Comparison of ENCODE assay signal across 9 cellular contexts in the genomic region with DNA sequence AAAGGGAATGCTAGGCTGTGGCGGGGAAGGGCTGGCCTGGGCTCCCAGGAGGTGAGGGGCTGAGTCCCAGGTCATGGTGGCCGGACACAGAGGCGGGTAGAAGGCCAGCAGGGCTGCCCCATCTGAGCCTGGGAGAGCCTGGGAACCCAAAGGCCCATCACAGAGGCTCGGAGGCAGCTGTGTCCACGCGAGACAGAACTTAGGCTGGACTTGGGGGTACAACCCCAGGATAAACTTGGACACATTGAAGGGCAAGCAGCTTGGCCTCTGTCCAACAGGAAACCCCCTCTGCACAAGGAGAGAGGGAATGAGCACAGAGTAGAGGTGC.
A peak's percentile ranks its signal among the peaks of the same experiment; 100 is the strongest.
DNase-seq lines count a peak whose midpoint lies in the region; ATAC-seq, FAIRE-seq and TF ChIP-seq lines count a peak whose summit lies in the region.
"Had no signal": no experiment of that assay in that cellular context is flagged by ENCODE, and none has a peak within 500 bp of the region (broad histone marks: within the 10 kb centered on the region; RNA-seq: fewer than 3 reads in every experiment).

No MANE protein-coding gene starts in this region.

- TF ChIP-seq RAD21 in HCT116 (IDR thresholded peaks at IDR 0.05; ENCODE audit: low read depth): no peak

- peak overlapping the region; percentile 48 for H3K4me3 Mint-ChIP-seq in activated CD4-positive, alpha-beta memory T cell treated with anti-CD3 and anti-CD28 coated beads, Interleukin-2, amount 10 ng/mL, durations not matched to agents 7 days and 5 days

- DNase-seq in HCT116 (ENCODE audit: low read depth, low spot score): no peak
- no peak for DNase-seq in activated CD4-positive, alpha-beta memory T cell treated with anti-CD3 and anti-CD28 coated beads, Interleukin-2, amount 10 ng/mL, durations not matched to agents 7 days and 5 days
- no peak for DNase-seq in keratinocyte (ENCODE audit: low read depth, low spot score)
- peak; percentile 87 for DNase-seq in spleen
- DNase-seq in NOMO-1 treated with dmso at 0.1 percent for 144 hours (lab: John Stamatoyannopoulos, UW; ENCODE audit: unreplicated experiment): no peak
- no peak for DNase-seq in dedifferentiated amniotic fluid mesenchymal stem cell (ENCODE audit: extremely low spot score)
- DNase-seq in dermis blood vessel endothelial cell: no peak
- DNase-seq: SHP77 had no signal

- H3K4me1 ChIP-seq in HCT116 (ENCODE audit: control insufficient read depth in 1 of 2, insufficient read depth in 2 of 2, low read length in 2 of 2) (peaks cover 20 to 23% of the 10 kb centered on the region in 2 experiments), keratinocyte (ENCODE audit: control insufficient read depth, extremely low read depth, insufficient read depth, low read length) (peaks cover 42% of the 10 kb centered on the region), spleen (peaks cover 73 to 100% (median 90%) of the 10 kb centered on the region in 6 donors)

- RAD21 ChIA-PET in HCT116 (lab: Charles Lee; ENCODE audit: low non-redundant PET in 1 of 2, low total read pairs in 2 of 2, uncharacterized antibody in 2 of 2, unreplicated experiment in 2 of 2): interaction anchor here (0.7 to 1.4 kb wide), 3 partner anchors 97 to 156 kb away, joined by 3 to 5 read pairs (median 3); no protein-coding TSS in a partner anchor

- peaks cover 87% of the 10 kb centered on the region for H3K4me1 Mint-ChIP-seq in activated CD4-positive, alpha-beta memory T cell treated with anti-CD3 and anti-CD28 coated beads, Interleukin-2, amount 10 ng/mL, durations not matched to agents 7 days and 5 days

- CTCF ChIA-PET in HCT116 (lab: Charles Lee): interaction anchor here (1.0 to 3.6 kb wide), 4 partner anchors 91 to 353 kb away, joined by 3 to 35 read pairs (median 5); partner anchors contain the start of gene ZFP36L2
- CTCF ChIA-PET in activated CD4-positive, alpha-beta memory T cell treated with anti-CD3 and anti-CD28 coated beads, Interleukin-2, amount 10 ng/mL, durations not matched to agents 7 days and 5 days (lab: Charles Lee): interaction anchor here (1.0 to 12.1 kb wide), 8 partner anchors 10 to 354 kb away, joined by 4 to 316 read pairs (median 22); partner anchors contain the start of gene ZFP36L2

- WGBS in spleen, 5 donors: 83 to 94% (median 94%) methylated on average over 6 of the region's 6 CpGs

- no peak for TF ChIP-seq CTCF in HCT116 (IDR thresholded peaks at IDR 0.05 in 2 of 3, conservative IDR thresholded peaks at IDR 0.05 in 1 of 3; ENCODE audit: borderline replicate concordance in 1 of 3, insufficient read depth in 1 of 3, low read depth in 2 of 3, low read length in 2 of 3)
- no peak for TF ChIP-seq CTCF in keratinocyte (optimal IDR thresholded peaks at IDR 0.05 in 1 of 3, IDR thresholded peaks at IDR 0.05 in 1 of 3, conservative IDR thresholded peaks at IDR 0.05 in 1 of 3; ENCODE audit: extremely low read depth in 1 of 3, insufficient read depth in 2 of 3, low read length in 3 of 3)
- TF ChIP-seq CTCF in spleen (IDR thresholded peaks at IDR 0.05 in 8 of 11, conservative IDR thresholded peaks at IDR 0.05 in 3 of 11): no peak

- no peaks in the 10 kb centered on the region for H3K9me3 Mint-ChIP-seq in activated CD4-positive, alpha-beta memory T cell treated with anti-CD3 and anti-CD28 coated beads, Interleukin-2, amount 10 ng/mL, durations not matched to agents 7 days and 5 days

- H2AFZ ChIP-seq in HCT116 (ENCODE audit: low read depth, low read length, poor library complexity, severe bottlenecking) (no peak overlapping the region), keratinocyte (ENCODE audit: control insufficient read depth, low read length) (no peak overlapping the region)

- no TSS peak for BruUV-seq in HCT116 (replicated peaks; lab: Mats Ljungman, UMichigan)

- peak overlapping the region in 1 of 2 experiments; percentile 41; a peak in 1 of 4 replicates for H3K4me3 ChIP-seq in HCT116 (replicated peaks in 1 of 2; ENCODE audit: low read depth in 1 of 2, low read length in 2 of 2)
- peak overlapping the region in 2 of 3 experiments; percentile 22 to 45 for H3K4me3 ChIP-seq in keratinocyte (ENCODE audit: control insufficient read depth in 2 of 3, extremely low read depth in 1 of 3, insufficient read depth in 2 of 3, low read depth in 1 of 3, low read length in 3 of 3)
- peak overlapping the region in 3 of 8 donors; percentile 2 to 49 (median 8) for H3K4me3 ChIP-seq in spleen

- no peaks in the 10 kb centered on the region for H4K20me1 ChIP-seq in HCT116 (ENCODE audit: insufficient read depth)
- no peaks in the 10 kb centered on the region for H4K20me1 ChIP-seq in keratinocyte (ENCODE audit: control insufficient read depth, extremely low read depth, insufficient read depth, low read length)

- ATAC-seq in HCT116 (no peak), GM19324 (IDR thresholded peaks at IDR 0.05; ENCODE audit: low FRiP score, unreplicated experiment) (no peak)

- TF ChIP-seq POLR2A in HCT116 (IDR thresholded peaks at IDR 0.05; ENCODE audit: borderline replicate concordance, extremely low read depth, insufficient read depth, insufficient read length) (no peak), spleen (IDR thresholded peaks at IDR 0.05) (no peak)

- peaks cover 3% of the 10 kb centered on the region for H3K27me3 Mint-ChIP-seq in activated CD4-positive, alpha-beta memory T cell treated with anti-CD3 and anti-CD28 coated beads, Interleukin-2, amount 10 ng/mL, durations not matched to agents 7 days and 5 days

- H3K9ac ChIP-seq in HCT116 (ENCODE audit: low read length) (no peak overlapping the region), keratinocyte (ENCODE audit: control insufficient read depth, extremely low read depth, insufficient read depth, low read length) (peak overlapping the region; percentile 91)

- intact Hi-C loops in HCT116 (cut with micrococcal nuclease) (loop anchor here (5.0 kb wide), 3 partner anchors 153 to 412 kb away; no protein-coding TSS in a partner anchor), spleen (cut with DNase I; ENCODE audit: low total_unique reads) (loop anchor here (5.0 kb wide), 1 partner anchor 92 kb away; no protein-coding TSS in a partner anchor)

- dilution Hi-C loops in keratinocyte (cut with MboI; ENCODE audit: extremely low pct_ligation_motif_present, low sequenced_read_pairs): no loop called here

- H3K27me3 ChIP-seq in HCT116 (ENCODE audit: insufficient read depth, low read length) (no peaks in the 10 kb centered on the region), keratinocyte (ENCODE audit: control insufficient read depth, extremely low read depth, insufficient read depth, low read length) (no peaks in the 10 kb centered on the region), spleen (replicated peaks in 1 of 7) (no peaks in the 10 kb centered on the region)

- peaks cover 11% of the 10 kb centered on the region for H3K36me3 Mint-ChIP-seq in activated CD4-positive, alpha-beta memory T cell treated with anti-CD3 and anti-CD28 coated beads, Interleukin-2, amount 10 ng/mL, durations not matched to agents 7 days and 5 days (ENCODE audit: low read depth)

- peak overlapping the region; percentile 99 for H3K27ac Mint-ChIP-seq in activated CD4-positive, alpha-beta memory T cell treated with anti-CD3 and anti-CD28 coated beads, Interleukin-2, amount 10 ng/mL, durations not matched to agents 7 days and 5 days

- no peaks in the 10 kb centered on the region for H3K9me3 ChIP-seq in HCT116 (ENCODE audit: control insufficient read depth in 1 of 2, insufficient read depth in 1 of 2, low read depth in 1 of 2, low read length in 2 of 2)
- H3K9me3 ChIP-seq in keratinocyte (ENCODE audit: control insufficient read depth, low read depth, low read length): no peaks in the 10 kb centered on the region
- no peaks in the 10 kb centered on the region for H3K9me3 ChIP-seq in spleen

- H3K9me2 ChIP-seq in HCT116 (ENCODE audit: insufficient read depth): no peaks in the 10 kb centered on the region

- H3K9me1 ChIP-seq in keratinocyte (ENCODE audit: control insufficient read depth, extremely low read depth, insufficient read depth, low read length): no peaks in the 10 kb centered on the region

- no peak for FAIRE-seq in keratinocyte (lab: Jason Lieb, UNC)

- H3K36me3 ChIP-seq in HCT116 (ENCODE audit: control insufficient read depth in 1 of 2, insufficient read depth in 2 of 2, low read length in 2 of 2) (no peaks in the 10 kb centered on the region), keratinocyte (ENCODE audit: control insufficient read depth in 2 of 2, extremely low read depth in 1 of 2, insufficient read depth in 2 of 2, low read length in 2 of 2) (no peaks in the 10 kb centered on the region), spleen (no peaks in the 10 kb centered on the region)

- H3K79me2 ChIP-seq in HCT116 (ENCODE audit: insufficient read depth, low read length) (no peaks in the 10 kb centered on the region), keratinocyte (ENCODE audit: control insufficient read depth, insufficient read depth, low read length) (no peaks in the 10 kb centered on the region)

- POLR2A ChIA-PET in HCT116 (lab: Charles Lee): interaction anchor here (1.1 to 2.0 kb wide), 2 partner anchors 96 to 98 kb away, joined by 4 to 7 read pairs; partner anchors contain the start of gene ZFP36L2
- POLR2A ChIA-PET in activated CD4-positive, alpha-beta memory T cell treated with anti-CD3 and anti-CD28 coated beads, Interleukin-2, amount 10 ng/mL, durations not matched to agents 7 days and 5 days (lab: Charles Lee): interaction anchor here (0.7 to 21.7 kb wide), 7 partner anchors 9 to 351 kb away, joined by 3 to 1053 read pairs (median 7); partner anchors contain the start of gene ZFP36L2

- H3K4me2 ChIP-seq in HCT116 (ENCODE audit: low read length) (peak overlapping the region; percentile 84), keratinocyte (ENCODE audit: control insufficient read depth, extremely low read depth, insufficient read depth, low read depth, low read length) (peak overlapping the region; percentile 82)

- H3K27ac ChIP-seq in HCT116 (ENCODE audit: low read depth, low read length) (peak overlapping the region; percentile 65; the same call in 1 of the 2 replicates), keratinocyte (ENCODE audit: control insufficient read depth, insufficient read depth, low read length) (peak overlapping the region; percentile 100), spleen (peak overlapping the region; percentile 85 to 99 (median 94))

TF ChIP-seq in HCT116, 20 proteins besides CTCF, POLR2A, EP300 and RAD21 (continues in another document):
- TF ChIP-seq ZFX (IDR thresholded peaks at IDR 0.05): no peak
- TF ChIP-seq FOSL1 (IDR thresholded peaks at IDR 0.05; ENCODE audit: low read depth): no peak
- TF ChIP-seq EZH2 (IDR thresholded peaks at IDR 0.05): no peak
- no peak for TF ChIP-seq POLR2AphosphoS5 (IDR thresholded peaks at IDR 0.05; ENCODE audit: low read depth, low read length)
- no peak for TF ChIP-seq TCF7L2 (IDR thresholded peaks at IDR 0.05; ENCODE audit: borderline replicate concordance, extremely low read depth, insufficient read depth, insufficient read length)
